Comparison of ENCODE assay signal across 10 cellular contexts in genomic region chr11:2138075-2138435, GRCh38. TPM values are rescaled to one million over a fixed set of nuclear protein-coding genes. Genes with fewer than 3 reads are reported as not detected.
DNase-seq lines count a peak whose midpoint lies in the region; ATAC-seq, FAIRE-seq and TF ChIP-seq lines count a peak whose summit lies in the region.
"Had no signal": no experiment of that assay in that cellular context is flagged by ENCODE, and none has a peak within 500 bp of the region (broad histone marks: within the 10 kb centered on the region; RNA-seq: fewer than 3 reads in every experiment).

No MANE protein-coding gene starts in this region.

- dilution Hi-C loops in keratinocyte (cut with MboI; ENCODE audit: extremely low pct_ligation_motif_present, low sequenced_read_pairs): no loop called here

- H3K9me3 Mint-ChIP-seq in stimulated activated memory B cell treated with anti-CD40 and anti-IgM and Interleukin-4, amounts not matched to agents 10 μg/mL and 1 μg/mL and 100 μg/mL, for 72 hours: no peaks in the 10 kb centered on the region

- no peaks in the 10 kb centered on the region for H3K36me3 ChIP-seq in HUES6 (ENCODE audit: control insufficient read depth, insufficient read depth, low read length)
- no peaks in the 10 kb centered on the region for H3K36me3 ChIP-seq in keratinocyte (ENCODE audit: control insufficient read depth in 2 of 2, extremely low read depth in 1 of 2, insufficient read depth in 2 of 2, low read length in 2 of 2)

- FAIRE-seq in keratinocyte (lab: Jason Lieb, UNC) (no peak), RCC 7860 (lab: Jason Lieb, UNC) (no peak), GM12892 (lab: Jason Lieb, UNC) (no peak)

- no peaks in the 10 kb centered on the region for H3K9me1 ChIP-seq in keratinocyte (ENCODE audit: control insufficient read depth, extremely low read depth, insufficient read depth, low read length)

- H3K9ac ChIP-seq in HUES6 (ENCODE audit: low read length) (no peak overlapping the region), keratinocyte (ENCODE audit: control insufficient read depth, extremely low read depth, insufficient read depth, low read length) (no peak overlapping the region)

- peaks cover 30% of the 10 kb centered on the region for H3K4me1 Mint-ChIP-seq in stimulated activated memory B cell treated with anti-CD40 and anti-IgM and Interleukin-4, amounts not matched to agents 10 μg/mL and 1 μg/mL and 100 μg/mL, for 72 hours

- no peak for ATAC-seq in stimulated activated memory B cell treated with anti-CD40 and anti-IgM and Interleukin-4, amounts not matched to agents 10 μg/mL and 1 μg/mL and 100 μg/mL, for 72 hours

- in situ Hi-C loops in astrocyte of the cerebellum (cut with HindIII; ENCODE audit: low sequenced_read_pairs): no loop called here

- H3K4me1 ChIP-seq in HUES6 (ENCODE audit: control insufficient read depth, insufficient read depth, low read length): peaks cover 20% of the 10 kb centered on the region
- H3K4me1 ChIP-seq in keratinocyte (ENCODE audit: control insufficient read depth, extremely low read depth, insufficient read depth, low read length): peaks cover 9% of the 10 kb centered on the region

- H3K79me2 ChIP-seq in keratinocyte (ENCODE audit: control insufficient read depth, insufficient read depth, low read length): no peaks in the 10 kb centered on the region

- TF ChIP-seq CTCF in astrocyte of the cerebellum (IDR thresholded peaks at IDR 0.05; ENCODE audit: low read depth, low read length, missing control alignments) (no peak), keratinocyte (optimal IDR thresholded peaks at IDR 0.05 in 1 of 3, IDR thresholded peaks at IDR 0.05 in 1 of 3, conservative IDR thresholded peaks at IDR 0.05 in 1 of 3; ENCODE audit: extremely low read depth in 1 of 3, insufficient read depth in 2 of 3, low read length in 3 of 3) (no peak)

- H3K9me3 ChIP-seq in HUES6 (ENCODE audit: control insufficient read depth, insufficient read depth, low read depth, low read length): no peaks in the 10 kb centered on the region
- H3K9me3 ChIP-seq in keratinocyte (ENCODE audit: control insufficient read depth, low read depth, low read length): no peaks in the 10 kb centered on the region

- no peak overlapping the region for H3K27ac Mint-ChIP-seq in stimulated activated memory B cell treated with anti-CD40 and anti-IgM and Interleukin-4, amounts not matched to agents 10 μg/mL and 1 μg/mL and 100 μg/mL, for 72 hours

- H3K4me3 ChIP-seq in HUES6 (ENCODE audit: low read depth, low read length) (peak overlapping the region; percentile 61), astrocyte of the cerebellum (ENCODE audit: low read depth, low read length) (peak overlapping the region; percentile 44), keratinocyte (ENCODE audit: control insufficient read depth in 2 of 3, extremely low read depth in 1 of 3, insufficient read depth in 2 of 3, low read depth in 1 of 3, low read length in 3 of 3) (no peak overlapping the region)

- H3K36me3 Mint-ChIP-seq in stimulated activated memory B cell treated with anti-CD40 and anti-IgM and Interleukin-4, amounts not matched to agents 10 μg/mL and 1 μg/mL and 100 μg/mL, for 72 hours: no peaks in the 10 kb centered on the region

- H2AFZ ChIP-seq in keratinocyte (ENCODE audit: control insufficient read depth, low read length): no peak overlapping the region

- DNase-seq in astrocyte of the cerebellum (ENCODE audit: low read depth): no peak
- DNase-seq in keratinocyte (ENCODE audit: low read depth, low spot score): no peak
- no peak for DNase-seq in RCC 7860 (ENCODE audit: low spot score)
- no peak for DNase-seq in GM12892 (ENCODE audit: insufficient read length)
- DNase-seq in occipital lobe (lab: John Stamatoyannopoulos, UW): no peak
- no peak for DNase-seq in pons (ENCODE audit: low spot score)
- DNase-seq: NCI-H2081 treated with DMSO at 0.1 percent for 48 hours, T-helper 9 cell had no signal

- no peak for TF ChIP-seq POLR2A in GM12892 (IDR thresholded peaks at IDR 0.05; ENCODE audit: low read depth, low read length)

- H3K4me2 ChIP-seq in keratinocyte (ENCODE audit: control insufficient read depth, extremely low read depth, insufficient read depth, low read depth, low read length): peak overlapping the region; percentile 51

- H4K20me1 ChIP-seq in keratinocyte (ENCODE audit: control insufficient read depth, extremely low read depth, insufficient read depth, low read length): peaks cover 5% of the 10 kb centered on the region

- peaks cover 85% of the 10 kb centered on the region for H3K27me3 Mint-ChIP-seq in stimulated activated memory B cell treated with anti-CD40 and anti-IgM and Interleukin-4, amounts not matched to agents 10 μg/mL and 1 μg/mL and 100 μg/mL, for 72 hours

- peaks cover 96% of the 10 kb centered on the region for H3K27me3 ChIP-seq in HUES6 (ENCODE audit: control insufficient read depth, insufficient read depth, low read length)
- H3K27me3 ChIP-seq in keratinocyte (ENCODE audit: control insufficient read depth, extremely low read depth, insufficient read depth, low read length): peaks cover 88% of the 10 kb centered on the region

- peak overlapping the region; percentile 42 for H3K4me3 Mint-ChIP-seq in stimulated activated memory B cell treated with anti-CD40 and anti-IgM and Interleukin-4, amounts not matched to agents 10 μg/mL and 1 μg/mL and 100 μg/mL, for 72 hours

- H3K27ac ChIP-seq in HUES6 (ENCODE audit: low read depth, low read length) (no peak overlapping the region), keratinocyte (ENCODE audit: control insufficient read depth, insufficient read depth, low read length) (no peak overlapping the region)

RNA-seq across cellular contexts. Expression of gene IGF2, which starts 1.1 kb away (rescaled TPM):
- 0.01 TPM in 2 of 3 replicates, not detected in the other for polyA plus RNA-seq in keratinocyte
- polyA plus RNA-seq in keratinocyte (2011; ENCODE audit: low read depth): 0.86 TPM
- polyA plus RNA-seq in keratinocyte (2011; cell fraction: cytosol; rRNA removed): 0.02 and 0.08 TPM in 2 replicates
- polyA plus RNA-seq in keratinocyte (2011; cell fraction: nucleus; rRNA removed): 0.11 and 0.15 TPM in 2 replicates
- 0.63 and 1.9 TPM in 2 replicates for polyA plus RNA-seq in keratinocyte (2012; ENCODE audit: low replicate concordance)
- polyA minus RNA-seq in keratinocyte: 0.85 TPM in 1 of 3 replicates, not detected in the others
- polyA minus RNA-seq in keratinocyte (2011; cell fraction: cytosol; rRNA and poly(A)+ RNA removed): not detected
- polyA minus RNA-seq in keratinocyte (2011; cell fraction: nucleus; rRNA and poly(A)+ RNA removed): 0.11 TPM in 1 of 2 replicates, not detected in the other
- polyA plus RNA-seq in GM12892 (2012; ENCODE audit: missing spikeins): not detected
- 25.6 TPM for total RNA-seq in occipital lobe

RNA-seq across cellular contexts. Expression of gene INS, which starts 23.0 kb away (rescaled TPM):
- not detected in 3 replicates for polyA plus RNA-seq in keratinocyte
- not detected for polyA plus RNA-seq in keratinocyte (2011; ENCODE audit: low read depth)
- not detected in 2 replicates for polyA plus RNA-seq in keratinocyte (2011; cell fraction: cytosol; rRNA removed)
- polyA plus RNA-seq in keratinocyte (2011; cell fraction: nucleus; rRNA removed): not detected in 2 replicates
- polyA plus RNA-seq in keratinocyte (2012; ENCODE audit: low replicate concordance): not detected in 2 replicates
- not detected in 3 replicates for polyA minus RNA-seq in keratinocyte
- not detected for polyA minus RNA-seq in keratinocyte (2011; cell fraction: cytosol; rRNA and poly(A)+ RNA removed)
- polyA minus RNA-seq in keratinocyte (2011; cell fraction: nucleus; rRNA and poly(A)+ RNA removed): not detected in 2 replicates
- polyA plus RNA-seq in GM12892 (2012; ENCODE audit: missing spikeins): not detected
- total RNA-seq in occipital lobe: not detected

RNA-seq across cellular contexts. Expression of gene TH, which starts 33.6 kb away (rescaled TPM):
- 0.50 to 0.86 TPM (median 0.67 TPM) in 3 replicates for polyA plus RNA-seq in keratinocyte
- not detected for polyA plus RNA-seq in keratinocyte (2011; ENCODE audit: low read depth)
- polyA plus RNA-seq in keratinocyte (2011; cell fraction: cytosol; rRNA removed): 0.32 and 0.90 TPM in 2 replicates
- 1.2 and 2.6 TPM in 2 replicates for polyA plus RNA-seq in keratinocyte (2011; cell fraction: nucleus; rRNA removed)
- polyA plus RNA-seq in keratinocyte (2012; ENCODE audit: low replicate concordance): 0.31 and 1.4 TPM in 2 replicates
- polyA minus RNA-seq in keratinocyte: 0.16 to 0.43 TPM in 2 of 3 replicates, not detected in the other
- polyA minus RNA-seq in keratinocyte (2011; cell fraction: cytosol; rRNA and poly(A)+ RNA removed): 0.96 TPM
- 0.78 TPM in 1 of 2 replicates, not detected in the other for polyA minus RNA-seq in keratinocyte (2011; cell fraction: nucleus; rRNA and poly(A)+ RNA removed)
- not detected for polyA plus RNA-seq in GM12892 (2012; ENCODE audit: missing spikeins)
- total RNA-seq in occipital lobe: not detected

Comparison
In these comparisons a context has a peak if more than half of its experiments do, and no peak if none do; other contexts are left out.
1. H3K4me3 ChIP-seq: peak in HUES6 (single experiment) and astrocyte of the cerebellum (single experiment); none in keratinocyte (0 of 3).